20 cellular contexts compared by ENCODE assay signal in genomic region chr7:63112764-63113712, GRCh38.
"Had no signal": no experiment of that assay in that cellular context is flagged by ENCODE, and none has a peak within 500 bp of the region (broad histone marks: within the 10 kb centered on the region; RNA-seq: fewer than 3 reads in every experiment).

No MANE protein-coding gene starts in this region.

- H3K9me3 ChIP-seq: adrenal gland, gastrocnemius medialis, right lobe of liver, thoracic aorta had no signal

- H3K27me3 ChIP-seq: adrenal gland, breast epithelium, esophagus squamous epithelium, gastrocnemius medialis, left lung, right lobe of liver had no signal

- ATAC-seq: effector memory CD8-positive, alpha-beta T cell; gastrocnemius medialis; left lung; stimulated activated effector memory CD8-positive, alpha-beta T cell treated with anti-CD3 and anti-CD28 coated beads, Interleukin-12 subunit alpha, Interleukin-12 subunit beta, amount 100 ng/mL, for 72 hours had no signal

- H3K4me1 ChIP-seq: adrenal gland, breast epithelium, esophagus squamous epithelium, gastrocnemius medialis, left lung, right lobe of liver had no signal

- DNase-seq: activated CD4-positive, CD25-positive, alpha-beta regulatory T cell treated with anti-CD3 and anti-CD28 coated beads, Interleukin-2, amount 50 U/mL, for 72 hours; activated T-cell treated with anti-CD3 and anti-CD28 coated beads, Interleukin-2, amount 50 U/mL, for 1 hour; adrenal gland; dorsolateral prefrontal cortex; effector memory CD8-positive, alpha-beta T cell; esophagus squamous epithelium; gastrocnemius medialis; hippocampal formation; kidney glomerular epithelial cell; left lung; midbrain; right lobe of liver; small intestine; stimulated activated CD4-positive, alpha-beta T cell treated with anti-CD3 and anti-CD28 coated beads, Interleukin-2, amount 100 ng/mL, for 24 hours; T-helper 1 cell; WERI-Rb-1 had no signal

- H3K27ac ChIP-seq: adrenal gland, breast epithelium, dorsolateral prefrontal cortex, esophagus squamous epithelium, gastrocnemius medialis, left lung, right lobe of liver, thoracic aorta, WERI-Rb-1 had no signal

- H3K4me3 ChIP-seq: adrenal gland, breast epithelium, dorsolateral prefrontal cortex, esophagus squamous epithelium, gastrocnemius medialis, left lung, lung, right lobe of liver, thoracic aorta had no signal

- H3K36me3 ChIP-seq: adrenal gland, breast epithelium, esophagus squamous epithelium, gastrocnemius medialis, left lung, right lobe of liver, thoracic aorta, WERI-Rb-1 had no signal
